In genomic region chr12:66693901-66694513, GRCh38 we compare ENCODE assay signal across 8 cellular contexts. TPM values are rescaled to one million over a fixed set of nuclear protein-coding genes. Genes with fewer than 3 reads are reported as not detected.
A peak's percentile ranks its signal among the peaks of the same experiment; 100 is the strongest.
DNase-seq lines count a peak whose midpoint lies in the region; ATAC-seq, FAIRE-seq and TF ChIP-seq lines count a peak whose summit lies in the region.

No MANE protein-coding gene starts in this region.

- H3K4me2 ChIP-seq in KMS-11 (no peak overlapping the region; the same call in none of the 2 replicates), PC-3 (ENCODE audit: low read length) (no peak overlapping the region)

- H3K4me1 ChIP-seq in KMS-11 (ENCODE audit: low read depth, poor library complexity, severe bottlenecking): peaks cover 56% of the 10 kb centered on the region
- no peaks in the 10 kb centered on the region for H3K4me1 ChIP-seq in PC-3 (ENCODE audit: insufficient read depth, low read length)

- H3K79me2 ChIP-seq in KMS-11 (ENCODE audit: insufficient read depth, low read depth) (no peaks in the 10 kb centered on the region), PC-3 (ENCODE audit: low read length) (no peaks in the 10 kb centered on the region)

- H3F3A ChIP-seq in PC-3 (ENCODE audit: low read length, unreplicated experiment): no peaks in the 10 kb centered on the region

- intact Hi-C loops in PC-3 (cut with micrococcal nuclease) (loop anchor here (1.0 to 10.0 kb wide), 4 partner anchors 269 to 549 kb away; no protein-coding TSS in a partner anchor), left colon (cut with DNase I, micrococcal nuclease) (no loop called here)

- H3K36me3 ChIP-seq in KMS-11 (ENCODE audit: insufficient read depth) (no peaks in the 10 kb centered on the region), PC-3 (ENCODE audit: low read depth, low read length) (no peaks in the 10 kb centered on the region), bronchial epithelial cell (ENCODE audit: control insufficient read depth, insufficient read depth, low read length) (no peaks in the 10 kb centered on the region)

- ATAC-seq in PC-3 (peak; percentile 93), left colon (peak; percentile 64)

- FAIRE-seq in bronchial epithelial cell (lab: Jason Lieb, UNC): no peak

- no peaks in the 10 kb centered on the region for H3K9me2 ChIP-seq in PC-3 (replicated peaks; ENCODE audit: low read length)

- H3K4me3 ChIP-seq in KMS-11 (IDR thresholded peaks at IDR 0.05; ENCODE audit: insufficient read depth, low read depth, low read length) (no peak overlapping the region), PC-3 (ENCODE audit: low read length) (no peak overlapping the region), bronchial epithelial cell (ENCODE audit: low read depth, low read length) (no peak overlapping the region)

- H3K27ac ChIP-seq in KMS-11 (no peak overlapping the region), PC-3 (ENCODE audit: low read length) (no peak overlapping the region)

- TF ChIP-seq CTCF in KMS-11 (conservative IDR thresholded peaks at IDR 0.05; ENCODE audit: low read depth, low read length) (peak; percentile 93), PC-3 (conservative IDR thresholded peaks at IDR 0.05; ENCODE audit: low read depth, low read length) (peak; percentile 83), bronchial epithelial cell (IDR thresholded peaks at IDR 0.05; ENCODE audit: insufficient read depth, low read length, severe bottlenecking) (peak; percentile 51)

- H3K9ac ChIP-seq in KMS-11: no peak overlapping the region
- no peak overlapping the region for H3K9ac ChIP-seq in PC-3 (ENCODE audit: low read length)

- no peaks in the 10 kb centered on the region for H3K9me3 ChIP-seq in PC-3 (ENCODE audit: low read length)

- H2AFZ ChIP-seq in KMS-11 (ENCODE audit: low read depth) (no peak overlapping the region), PC-3 (ENCODE audit: low read length) (no peak overlapping the region)

- no peaks in the 10 kb centered on the region for H4K20me1 ChIP-seq in KMS-11 (ENCODE audit: insufficient read depth)
- H4K20me1 ChIP-seq in PC-3 (ENCODE audit: low read length): no peaks in the 10 kb centered on the region

- POLR2A ChIA-PET in PC-3 (lab: Charles Lee; ENCODE audit: unreplicated experiment): no interaction called here

- CTCF ChIA-PET in PC-3 (lab: Charles Lee): interaction anchor here (0.5 to 0.8 kb wide), 4 partner anchors 15 to 342 kb away, joined by 3 to 5 read pairs (median 3); no protein-coding TSS in a partner anchor

- DNase-seq in stimulated activated CD4-positive, alpha-beta T cell treated with anti-CD3 and anti-CD28 coated beads, Interleukin-15, amount 100 ng/mL, for 24 hours: peak; percentile 15
- DNase-seq in stimulated activated CD4-positive, alpha-beta T cell treated with anti-CD3 and anti-CD28 coated beads, Interleukin-12 subunit alpha, Interleukin-12 subunit beta, amount 100 ng/mL, for 4 hours: no peak
- peak; percentile 67 for DNase-seq in H4 (ENCODE audit: low spot score)
- DNase-seq in PC-3: peak; percentile 89
- DNase-seq in bronchial epithelial cell (ENCODE audit: low read depth): peak; percentile 69
- DNase-seq in left colon: no peak
- DNase-seq in stromal cell of bone marrow (ENCODE audit: low read depth): peak; percentile 47

- H3K27me3 ChIP-seq in KMS-11 (ENCODE audit: insufficient read depth, low read depth): no peaks in the 10 kb centered on the region
- peaks cover 7% of the 10 kb centered on the region; the same call in 1 of the 2 replicates for H3K27me3 ChIP-seq in PC-3 (ENCODE audit: low read length)
- H3K27me3 ChIP-seq in bronchial epithelial cell (ENCODE audit: control insufficient read depth, insufficient read depth, low read length): no peaks in the 10 kb centered on the region

- BruUV-seq in PC-3 (replicated peaks; lab: Mats Ljungman, UMichigan): no TSS peak

RNA-seq across cellular contexts. Expression of gene GRIP1, which starts 15.1 kb away (rescaled TPM):
- total RNA-seq in H4 (2014; rRNA removed; shearing (Covaris generic)): 0.91 and 5.7 TPM in 2 replicates
- total RNA-seq in PC-3 (2014; rRNA removed): 2.0 and 8.4 TPM in 2 replicates
- total RNA-seq in bronchial epithelial cell: 3.9 and 28.0 TPM in 2 replicates
- 10 to 100 TPM in 1 of 2 donors, 1 to 10 TPM in 1; 3.5 to 11.4 TPM for total RNA-seq in left colon

Comparison
In these comparisons a context has a peak if more than half of its experiments do, and no peak if none do; other contexts are left out.
1. DNase-seq: peak in stimulated activated CD4-positive, alpha-beta T cell treated with anti-CD3 and anti-CD28 coated beads, Interleukin-15, amount 100 ng/mL, for 24 hours (single experiment), H4 (single experiment), PC-3 (single experiment), bronchial epithelial cell (single experiment) and stromal cell of bone marrow (single experiment); none in stimulated activated CD4-positive, alpha-beta T cell treated with anti-CD3 and anti-CD28 coated beads, Interleukin-12 subunit alpha, Interleukin-12 subunit beta, amount 100 ng/mL, for 4 hours (single experiment) and left colon (0 of 2).
2. Peak in every context shown above with its lines, with median percentiles within 50 percentile points of each other: CTCF ChIP-seq.